ENCODE assay signal across 27 cellular contexts in the genomic region with DNA sequence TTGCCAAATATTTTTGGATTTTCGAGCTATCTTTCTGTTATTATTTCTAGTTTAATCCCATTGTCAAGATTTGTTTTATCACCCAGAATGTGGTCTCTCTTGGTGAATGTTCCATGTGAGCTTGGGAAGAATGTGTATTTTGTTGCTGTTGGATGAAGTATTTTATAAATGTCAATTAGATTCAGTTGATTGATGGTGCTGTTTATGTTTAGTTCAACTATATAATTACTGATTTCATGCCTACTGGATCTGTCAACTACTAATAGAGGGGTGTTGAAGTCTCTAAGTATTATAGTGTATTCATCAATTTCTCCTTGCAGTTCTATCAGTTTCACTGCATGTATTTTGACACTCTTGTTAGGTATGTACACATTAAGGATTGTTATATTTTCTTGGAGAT.
"Had no signal": no experiment of that assay in that cellular context is flagged by ENCODE, and none has a peak within 500 bp of the region (broad histone marks: within the 10 kb centered on the region; RNA-seq: fewer than 3 reads in every experiment).

No MANE protein-coding gene starts in this region.

- H3K4me1 ChIP-seq: stomach, suprapubic skin, testis, thyroid gland, tibial artery, transverse colon, upper lobe of left lung, upper lobe of right lung, uterus, vagina had no signal

- DNase-seq: stimulated activated CD4-positive, alpha-beta T cell treated with anti-CD3 and anti-CD28 coated beads, Interleukin-2, amount 100 ng/mL, for 48 hours; stimulated activated CD4-positive, alpha-beta T cell treated with anti-CD3 and anti-CD28 coated beads, Interleukin-4, amount 100 ng/mL, for 1 hour; stimulated activated CD4-positive, alpha-beta T cell treated with anti-CD3 and anti-CD28 coated beads, Interleukin-4, amount 100 ng/mL, for 24 hours; stimulated activated CD4-positive, alpha-beta T cell treated with anti-CD3 and anti-CD28 coated beads, Interleukin-4, amount 100 ng/mL, for 4 hours; stimulated activated CD8-positive, alpha-beta memory T cell treated with anti-CD3 and anti-CD28 coated beads, Interleukin-4, amount 100 ng/mL, for 48 hours; stimulated activated naive B cell treated with anti-CD40 and anti-IgM and Interleukin-4, amounts not matched to agents 10 μg/mL and 1 μg/mL and 100 μg/mL, for 72 hours; stimulated activated naive CD4-positive, alpha-beta T cell; stimulated activated naive CD4-positive, alpha-beta T cell treated with Interleukin-2 at 50 U/mL for 16 hours; stimulated activated naive CD8-positive, alpha-beta T cell treated with anti-CD3 and anti-CD28 coated beads, Interleukin-15, amount 100 ng/mL, for 72 hours; stimulated activated naive CD8-positive, alpha-beta T cell treated with anti-CD3 and anti-CD28 coated beads, Interleukin-15, Interleukin-2, amounts not matched to agents 100 U/mL and 50 U/mL, for 24 hours; stomach; substantia nigra; testis; thyroid gland; tibial artery; transverse colon; upper lobe of left lung; upper lobe of right lung; uterus had no signal

- H3K9me3 Mint-ChIP-seq: stimulated activated effector memory CD8-positive, alpha-beta T cell treated with anti-CD3 and anti-CD28 coated beads, Interleukin-12 subunit alpha, Interleukin-12 subunit beta, amount 100 ng/mL, for 72 hours; stimulated activated memory B cell treated with anti-CD40 and anti-IgM and Interleukin-4, amounts not matched to agents 10 μg/mL and 1 μg/mL and 100 μg/mL, for 72 hours; stimulated activated naive B cell treated with anti-CD40 and anti-IgM and Interleukin-4, amounts not matched to agents 10 μg/mL and 1 μg/mL and 100 μg/mL, for 72 hours; stimulated activated naive CD8-positive, alpha-beta T cell treated with anti-CD3 and anti-CD28 coated beads, Interleukin-15, amount 100 ng/mL, for 72 hours; stimulated activated naive CD8-positive, alpha-beta T cell treated with anti-CD3 and anti-CD28 coated beads, Interleukin-15, Interleukin-2, amounts not matched to agents 100 ng/mL and 50 ng/mL, for 24 hours; type B pancreatic cell had no signal

- H3K27ac ChIP-seq: stomach, suprapubic skin, testis, thoracic aorta, thyroid gland, tibial artery, transverse colon, upper lobe of left lung, upper lobe of right lung, uterus, vagina had no signal

- H3K27ac Mint-ChIP-seq: stimulated activated effector memory CD8-positive, alpha-beta T cell treated with anti-CD3 and anti-CD28 coated beads, Interleukin-12 subunit alpha, Interleukin-12 subunit beta, amount 100 ng/mL, for 72 hours; stimulated activated memory B cell treated with anti-CD40 and anti-IgM and Interleukin-4, amounts not matched to agents 10 μg/mL and 1 μg/mL and 100 μg/mL, for 72 hours; stimulated activated naive B cell treated with anti-CD40 and anti-IgM and Interleukin-4, amounts not matched to agents 10 μg/mL and 1 μg/mL and 100 μg/mL, for 72 hours; stimulated activated naive CD8-positive, alpha-beta T cell treated with anti-CD3 and anti-CD28 coated beads, Interleukin-15, amount 100 ng/mL, for 72 hours; type B pancreatic cell had no signal

- H3K27me3 ChIP-seq: stomach, suprapubic skin, testis, thyroid gland, tibial artery, tibial nerve, transverse colon, upper lobe of left lung, upper lobe of right lung, uterus, vagina had no signal

- H3K4me3 Mint-ChIP-seq: stimulated activated effector memory CD8-positive, alpha-beta T cell treated with anti-CD3 and anti-CD28 coated beads, Interleukin-12 subunit alpha, Interleukin-12 subunit beta, amount 100 ng/mL, for 72 hours; stimulated activated memory B cell treated with anti-CD40 and anti-IgM and Interleukin-4, amounts not matched to agents 10 μg/mL and 1 μg/mL and 100 μg/mL, for 72 hours; stimulated activated naive B cell treated with anti-CD40 and anti-IgM and Interleukin-4, amounts not matched to agents 10 μg/mL and 1 μg/mL and 100 μg/mL, for 72 hours; stimulated activated naive CD8-positive, alpha-beta T cell treated with anti-CD3 and anti-CD28 coated beads, Interleukin-15, amount 100 ng/mL, for 72 hours; stimulated activated naive CD8-positive, alpha-beta T cell treated with anti-CD3 and anti-CD28 coated beads, Interleukin-15, Interleukin-2, amounts not matched to agents 100 ng/mL and 50 ng/mL, for 24 hours; type B pancreatic cell had no signal

- H3K9me3 ChIP-seq: stomach, suprapubic skin, testis, thoracic aorta, thyroid gland, tibial artery, tibial nerve, transverse colon, upper lobe of left lung, upper lobe of right lung, uterus, vagina had no signal

- H3K27me3 Mint-ChIP-seq: stimulated activated memory B cell treated with anti-CD40 and anti-IgM and Interleukin-4, amounts not matched to agents 10 μg/mL and 1 μg/mL and 100 μg/mL, for 72 hours; stimulated activated naive B cell treated with anti-CD40 and anti-IgM and Interleukin-4, amounts not matched to agents 10 μg/mL and 1 μg/mL and 100 μg/mL, for 72 hours; stimulated activated naive CD8-positive, alpha-beta T cell treated with anti-CD3 and anti-CD28 coated beads, Interleukin-15, amount 100 ng/mL, for 72 hours; stimulated activated naive CD8-positive, alpha-beta T cell treated with anti-CD3 and anti-CD28 coated beads, Interleukin-15, Interleukin-2, amounts not matched to agents 100 ng/mL and 50 ng/mL, for 24 hours; type B pancreatic cell had no signal

- H3K36me3 Mint-ChIP-seq: stimulated activated effector memory CD8-positive, alpha-beta T cell treated with anti-CD3 and anti-CD28 coated beads, Interleukin-12 subunit alpha, Interleukin-12 subunit beta, amount 100 ng/mL, for 72 hours; stimulated activated memory B cell treated with anti-CD40 and anti-IgM and Interleukin-4, amounts not matched to agents 10 μg/mL and 1 μg/mL and 100 μg/mL, for 72 hours had no signal

- H3K36me3 ChIP-seq: stomach, suprapubic skin, thoracic aorta, thyroid gland, tibial artery, tibial nerve, transverse colon, upper lobe of left lung, upper lobe of right lung, uterus, vagina had no signal

- H3K4me1 Mint-ChIP-seq: stimulated activated effector memory CD8-positive, alpha-beta T cell treated with anti-CD3 and anti-CD28 coated beads, Interleukin-12 subunit alpha, Interleukin-12 subunit beta, amount 100 ng/mL, for 72 hours; stimulated activated memory B cell treated with anti-CD40 and anti-IgM and Interleukin-4, amounts not matched to agents 10 μg/mL and 1 μg/mL and 100 μg/mL, for 72 hours; stimulated activated naive B cell treated with anti-CD40 and anti-IgM and Interleukin-4, amounts not matched to agents 10 μg/mL and 1 μg/mL and 100 μg/mL, for 72 hours had no signal

- H3K4me3 ChIP-seq: stomach, suprapubic skin, testis, thoracic aorta, thyroid gland, tibial artery, tibial nerve, transverse colon, upper lobe of left lung, upper lobe of right lung, uterus, vagina had no signal
